12 cellular contexts compared by ENCODE assay signal in the genomic region with DNA sequence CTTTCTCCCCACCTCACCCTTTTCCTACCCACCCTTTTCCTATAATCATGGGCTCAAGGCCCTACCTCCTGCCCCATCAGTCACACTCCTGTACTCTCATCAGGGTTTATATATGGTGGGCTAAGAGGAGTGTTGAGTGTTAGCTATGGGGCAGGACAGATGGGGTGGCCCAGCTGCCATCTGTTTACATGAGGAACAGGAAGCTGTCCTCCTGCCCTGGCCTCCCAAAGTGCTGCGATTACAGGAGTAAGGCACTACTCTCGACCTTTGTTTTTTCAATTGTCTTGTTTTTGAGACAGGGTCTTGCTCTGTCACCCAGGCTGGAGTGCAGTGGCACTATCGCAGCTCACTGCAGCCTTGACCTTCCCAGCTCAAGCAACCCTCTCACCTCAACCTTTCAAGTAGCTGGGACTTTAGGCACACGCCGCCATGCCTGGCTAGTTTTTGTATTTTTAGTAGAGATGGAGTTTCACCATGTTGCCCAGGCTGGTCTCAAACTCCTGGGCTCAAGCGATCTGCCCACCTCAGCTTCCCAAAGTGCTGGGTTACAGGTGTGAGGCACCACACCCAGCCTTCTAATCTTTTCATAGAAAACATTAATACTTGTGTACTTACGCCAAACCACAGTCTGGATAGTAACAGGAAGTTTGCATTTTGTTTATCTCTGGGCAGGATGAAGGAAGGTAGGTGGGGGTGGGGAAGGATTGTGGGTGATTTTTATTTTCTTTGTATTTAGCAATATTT. TPM values are rescaled to one million over a fixed set of nuclear protein-coding genes. Genes with fewer than 3 reads are reported as not detected.
DNase-seq lines count a peak whose midpoint lies in the region; ATAC-seq and TF ChIP-seq lines count a peak whose summit lies in the region.
"Had no signal": no experiment of that assay in that cellular context is flagged by ENCODE, and none has a peak within 500 bp of the region (broad histone marks: within the 10 kb centered on the region; RNA-seq: fewer than 3 reads in every experiment).

No MANE protein-coding gene starts in this region.

- peak overlapping the region; percentile 89 for H3K27ac ChIP-seq in CD4-positive, CD25-positive, alpha-beta regulatory T cell (ENCODE audit: insufficient read depth, low read length, poor library complexity, severe bottlenecking)
- no peak overlapping the region for H3K27ac ChIP-seq in GM23248
- peak overlapping the region; percentile 82 for H3K27ac ChIP-seq in muscle layer of duodenum (ENCODE audit: low read length)
- no peak overlapping the region for H3K27ac ChIP-seq in uterus

- peaks cover 63% of the 10 kb centered on the region for H3K4me1 ChIP-seq in CD4-positive, CD25-positive, alpha-beta regulatory T cell (ENCODE audit: control insufficient read depth, insufficient read depth, low read length, poor library complexity, severe bottlenecking)
- H3K4me1 ChIP-seq in GM23248 (ENCODE audit: insufficient read depth) (no peaks in the 10 kb centered on the region), muscle layer of duodenum (ENCODE audit: control insufficient read depth in 1 of 2, insufficient read depth in 2 of 2, low read length in 2 of 2) (peaks cover 14 to 41% of the 10 kb centered on the region in 2 donors), uterus (peaks cover 0 to 24% of the 10 kb centered on the region in 2 donors)

- H3K9me3 Mint-ChIP-seq in CD4-positive, CD25-positive, alpha-beta regulatory T cell = no peaks in the 10 kb centered on the region
- H3K9me3 Mint-ChIP-seq in activated T-helper 1 cell treated with anti-CD3 and anti-CD28 coated beads, Interleukin-12 subunit alpha, Interleukin-12 subunit beta, Interleukin-2, Interleukin-4 antibody, amounts not matched to agents 30 ng/mL and 10 ng/mL and 1 ng/mL, durations not matched to agents 14 hours and 24 hours and 36 hours = no peaks in the 10 kb centered on the region

- ATAC-seq in CD4-positive, CD25-positive, alpha-beta regulatory T cell (ENCODE audit: low read depth in 2 of 2) = no peak
- no peak for ATAC-seq in GM21576 (IDR thresholded peaks at IDR 0.05; ENCODE audit: unreplicated experiment)

- no peak overlapping the region for H3K9ac ChIP-seq in GM23248

- 85 to 86% methylated on average over 7 of the region's 7 CpGs for WGBS in GM23248 (ENCODE audit: low coverage in 1 of 2, low lambda C conversion rate in 2 of 2, missing lambda C conversion rate in 2 of 2), 2 experiments

- H3K4me3 ChIP-seq in CD4-positive, CD25-positive, alpha-beta regulatory T cell (ENCODE audit: low read depth, low read length) = peak overlapping the region; percentile 77
- H3K4me3 ChIP-seq in GM23248 = 0 out of 2 replicates have a peak overlapping the region, but pooled peaks have one; percentile 97
- H3K4me3 ChIP-seq in muscle layer of duodenum (ENCODE audit: low read depth in 1 of 2, low read length in 2 of 2) = no peak overlapping the region
- no peak overlapping the region for H3K4me3 ChIP-seq in uterus

- in situ Hi-C loops in GM23248 (cut with MboI) = loop anchor here (25.0 kb wide), 1 partner anchor 196 kb away; a partner anchor contains a TSS

- H3K79me2 ChIP-seq in GM23248 (ENCODE audit: insufficient read depth) = 0 out of 2 replicates have a peak, but pooled peaks cover 4% of the 10 kb centered on the region

- peaks cover 3% of the 10 kb centered on the region for H3K27me3 ChIP-seq in CD4-positive, CD25-positive, alpha-beta regulatory T cell (ENCODE audit: control insufficient read depth, insufficient read depth, low read length)
- H3K27me3 ChIP-seq in GM23248 (replicated peaks; ENCODE audit: insufficient read depth) = no peaks in the 10 kb centered on the region
- no peaks in the 10 kb centered on the region for H3K27me3 ChIP-seq in muscle layer of duodenum (ENCODE audit: low read depth, low read length)
- H3K27me3 ChIP-seq in uterus = no peaks in the 10 kb centered on the region
- H3K27me3 ChIP-seq: MG63 had no signal

- no peak for TF ChIP-seq POLR2A in uterus (IDR thresholded peaks at IDR 0.05)

- no peaks in the 10 kb centered on the region for H3K9me3 ChIP-seq in CD4-positive, CD25-positive, alpha-beta regulatory T cell (ENCODE audit: control insufficient read depth in 2 of 2, low read length in 2 of 2)
- H3K9me3 ChIP-seq in GM23248 (ENCODE audit: low read depth) = no peaks in the 10 kb centered on the region
- H3K9me3 ChIP-seq in muscle layer of duodenum (ENCODE audit: control insufficient read depth in 1 of 2, low read length in 2 of 2) = no peaks in the 10 kb centered on the region
- no peaks in the 10 kb centered on the region for H3K9me3 ChIP-seq in uterus
- H3K9me3 ChIP-seq: MG63, thoracic aorta had no signal

- peaks cover 21% of the 10 kb centered on the region for H3K27me3 Mint-ChIP-seq in CD4-positive, CD25-positive, alpha-beta regulatory T cell
- peaks cover 2% of the 10 kb centered on the region for H3K27me3 Mint-ChIP-seq in activated T-helper 1 cell treated with anti-CD3 and anti-CD28 coated beads, Interleukin-12 subunit alpha, Interleukin-12 subunit beta, Interleukin-2, Interleukin-4 antibody, amounts not matched to agents 30 ng/mL and 10 ng/mL and 1 ng/mL, durations not matched to agents 14 hours and 24 hours and 36 hours (ENCODE audit: insufficient read depth)

- intact Hi-C loops in activated T-helper 1 cell treated with anti-CD3 and anti-CD28 coated beads, Interleukin-12 subunit alpha, Interleukin-12 subunit beta, Interleukin-2, Interleukin-4 antibody, amounts not matched to agents 30 ng/mL and 10 ng/mL and 1 ng/mL, durations not matched to agents 14 hours and 24 hours and 36 hours (cut with micrococcal nuclease) = loop anchor here (2.0 to 5.0 kb wide), 2 partner anchors 155 to 281 kb away; no protein-coding TSS in a partner anchor
- intact Hi-C loops in uterus (cut with DNase I; ENCODE audit: low total_unique reads) = loop anchor here (5.0 kb wide), 1 partner anchor 181 kb away; no protein-coding TSS in a partner anchor

- no peaks in the 10 kb centered on the region for H3K9me2 ChIP-seq in GM23248 (ENCODE audit: insufficient read depth)

- H2AFZ ChIP-seq in GM23248 = no peak overlapping the region

- TF ChIP-seq CTCF in uterus (IDR thresholded peaks at IDR 0.05) = no peak

- peak in 1 of 3 donors; percentile 73 for DNase-seq in CD4-positive, CD25-positive, alpha-beta regulatory T cell
- DNase-seq in GM23248 = no peak
- no peak for DNase-seq in activated T-helper 1 cell treated with anti-CD3 and anti-CD28 coated beads, Interleukin-12 subunit alpha, Interleukin-12 subunit beta, Interleukin-2, Interleukin-4 antibody, amounts not matched to agents 30 ng/mL and 10 ng/mL and 1 ng/mL, durations not matched to agents 14 hours and 24 hours and 36 hours (ENCODE audit: low spot score)
- no peak for DNase-seq in uterus
- no peak for DNase-seq in T1000 (lab: John Stamatoyannopoulos, UW)
- no peak for DNase-seq in globus pallidus (ENCODE audit: low spot score)
- DNase-seq: activated gamma-delta T cell, NCI-H774 had no signal

- no peaks in the 10 kb centered on the region for H3K36me3 ChIP-seq in CD4-positive, CD25-positive, alpha-beta regulatory T cell (ENCODE audit: control insufficient read depth, insufficient read depth, low read length)
- H3K36me3 ChIP-seq in GM23248 (ENCODE audit: low read depth) (no peaks in the 10 kb centered on the region), muscle layer of duodenum (ENCODE audit: control insufficient read depth in 1 of 2, insufficient read depth in 2 of 2, low read length in 2 of 2) (no peaks in the 10 kb centered on the region), uterus (no peaks in the 10 kb centered on the region)
- H3K36me3 ChIP-seq: MG63, thoracic aorta had no signal

- no peaks in the 10 kb centered on the region for H4K20me1 ChIP-seq in GM23248 (ENCODE audit: insufficient read depth)

- no peaks in the 10 kb centered on the region for H3K36me3 Mint-ChIP-seq in CD4-positive, CD25-positive, alpha-beta regulatory T cell
- peaks cover 6% of the 10 kb centered on the region for H3K36me3 Mint-ChIP-seq in activated T-helper 1 cell treated with anti-CD3 and anti-CD28 coated beads, Interleukin-12 subunit alpha, Interleukin-12 subunit beta, Interleukin-2, Interleukin-4 antibody, amounts not matched to agents 30 ng/mL and 10 ng/mL and 1 ng/mL, durations not matched to agents 14 hours and 24 hours and 36 hours (ENCODE audit: low read depth)

- H3F3A ChIP-seq in GM23248 (ENCODE audit: insufficient read depth) = peaks cover 7% of the 10 kb centered on the region; the same call in 1 of the 2 replicates

- H3K4me3 Mint-ChIP-seq in CD4-positive, CD25-positive, alpha-beta regulatory T cell = peak overlapping the region; percentile 89 to 98 (median 95)
- peak overlapping the region; percentile 91 for H3K4me3 Mint-ChIP-seq in activated T-helper 1 cell treated with anti-CD3 and anti-CD28 coated beads, Interleukin-12 subunit alpha, Interleukin-12 subunit beta, Interleukin-2, Interleukin-4 antibody, amounts not matched to agents 30 ng/mL and 10 ng/mL and 1 ng/mL, durations not matched to agents 14 hours and 24 hours and 36 hours

- peak overlapping the region; percentile 79 to 96 (median 96) for H3K27ac Mint-ChIP-seq in CD4-positive, CD25-positive, alpha-beta regulatory T cell
- peak overlapping the region; percentile 92 for H3K27ac Mint-ChIP-seq in activated T-helper 1 cell treated with anti-CD3 and anti-CD28 coated beads, Interleukin-12 subunit alpha, Interleukin-12 subunit beta, Interleukin-2, Interleukin-4 antibody, amounts not matched to agents 30 ng/mL and 10 ng/mL and 1 ng/mL, durations not matched to agents 14 hours and 24 hours and 36 hours

- no peak overlapping the region for H3K4me2 ChIP-seq in GM23248 (ENCODE audit: unreplicated experiment)

- peaks cover 10 to 71% (median 38%) of the 10 kb centered on the region in 4 donors for H3K4me1 Mint-ChIP-seq in CD4-positive, CD25-positive, alpha-beta regulatory T cell
- H3K4me1 Mint-ChIP-seq in activated T-helper 1 cell treated with anti-CD3 and anti-CD28 coated beads, Interleukin-12 subunit alpha, Interleukin-12 subunit beta, Interleukin-2, Interleukin-4 antibody, amounts not matched to agents 30 ng/mL and 10 ng/mL and 1 ng/mL, durations not matched to agents 14 hours and 24 hours and 36 hours (ENCODE audit: low read depth) = peaks cover 56% of the 10 kb centered on the region

RNA-seq across cellular contexts. Expression of a gene that starts 1.6 kb away (rescaled TPM):
- 50.3 TPM for total RNA-seq in CD4-positive, CD25-positive, alpha-beta regulatory T cell
- 10 to 100 TPM; 66.4 to 92.4 (median 88.1) TPM for polyA plus RNA-seq in CD4-positive, CD25-positive, alpha-beta regulatory T cell
- 44.6 and 46.2 TPM in 2 replicates for total RNA-seq in GM23248 (2014; rRNA removed; shearing (Covaris generic))
- 25.9 and 28.1 TPM in 2 replicates for polyA plus RNA-seq in GM23248 (2016; fragmentation: Nextera tagmentation; extraction: Ambion mirVana)
- total RNA-seq in activated T-helper 1 cell treated with anti-CD3 and anti-CD28 coated beads, Interleukin-12 subunit alpha, Interleukin-12 subunit beta, Interleukin-2, Interleukin-4 antibody, amounts not matched to agents 30 ng/mL and 10 ng/mL and 1 ng/mL, durations not matched to agents 14 hours and 24 hours and 36 hours = 29.0 TPM in 2 replicates
- total RNA-seq in uterus = 10 to 100 TPM in 2 of 4 donors, 1 to 10 TPM in 2; 2.6 to 21.0 (median 10.6) TPM

RNA-seq across cellular contexts. Expression of a gene that starts 1.7 kb away (rescaled TPM):
- total RNA-seq in CD4-positive, CD25-positive, alpha-beta regulatory T cell = 16.6 TPM
- polyA plus RNA-seq in CD4-positive, CD25-positive, alpha-beta regulatory T cell = 1 to 10 TPM; 2.5 to 6.6 (median 4.0) TPM
- total RNA-seq in GM23248 (2014; rRNA removed; shearing (Covaris generic)) = 22.5 and 24.0 TPM in 2 replicates
- 9.8 and 10.3 TPM in 2 replicates for polyA plus RNA-seq in GM23248 (2016; fragmentation: Nextera tagmentation; extraction: Ambion mirVana)
- 19.3 and 22.4 TPM in 2 replicates for total RNA-seq in activated T-helper 1 cell treated with anti-CD3 and anti-CD28 coated beads, Interleukin-12 subunit alpha, Interleukin-12 subunit beta, Interleukin-2, Interleukin-4 antibody, amounts not matched to agents 30 ng/mL and 10 ng/mL and 1 ng/mL, durations not matched to agents 14 hours and 24 hours and 36 hours
- total RNA-seq in uterus = 10 to 100 TPM in 2 of 4 donors, 1 to 10 TPM in 1, not detected in 1; 2.6 to 47.4 (median 14.1) TPM

RNA-seq across cellular contexts. Expression of a gene that starts 6.5 kb away (rescaled TPM):
- 34.4 TPM for total RNA-seq in CD4-positive, CD25-positive, alpha-beta regulatory T cell
- not detected for polyA plus RNA-seq in CD4-positive, CD25-positive, alpha-beta regulatory T cell
- 6.4 and 10.8 TPM in 2 replicates for total RNA-seq in GM23248 (2014; rRNA removed; shearing (Covaris generic))
- polyA plus RNA-seq in GM23248 (2016; fragmentation: Nextera tagmentation; extraction: Ambion mirVana) = 1.8 and 3.0 TPM in 2 replicates
- 30.3 and 36.8 TPM in 2 replicates for total RNA-seq in activated T-helper 1 cell treated with anti-CD3 and anti-CD28 coated beads, Interleukin-12 subunit alpha, Interleukin-12 subunit beta, Interleukin-2, Interleukin-4 antibody, amounts not matched to agents 30 ng/mL and 10 ng/mL and 1 ng/mL, durations not matched to agents 14 hours and 24 hours and 36 hours
- 10 to 100 TPM in 3 of 4 donors, not detected in 1; 11.3 to 51.9 (median 42.3) TPM for total RNA-seq in uterus

RNA-seq across cellular contexts. Expression of a gene that starts 7.3 kb away (rescaled TPM):
- 3.4 TPM for total RNA-seq in CD4-positive, CD25-positive, alpha-beta regulatory T cell
- 1 to 10 TPM in 3 of 4 donors, under 1 TPM in 1; 0.44 to 1.3 (median 1.2) TPM for polyA plus RNA-seq in CD4-positive, CD25-positive, alpha-beta regulatory T cell
- total RNA-seq in GM23248 (2014; rRNA removed; shearing (Covaris generic)) = 73.2 and 88.0 TPM in 2 replicates
- 24.3 and 24.8 TPM in 2 replicates for polyA plus RNA-seq in GM23248 (2016; fragmentation: Nextera tagmentation; extraction: Ambion mirVana)
- total RNA-seq in activated T-helper 1 cell treated with anti-CD3 and anti-CD28 coated beads, Interleukin-12 subunit alpha, Interleukin-12 subunit beta, Interleukin-2, Interleukin-4 antibody, amounts not matched to agents 30 ng/mL and 10 ng/mL and 1 ng/mL, durations not matched to agents 14 hours and 24 hours and 36 hours = 6.2 TPM in 2 replicates
- total RNA-seq in uterus = 10 to 100 TPM in 3 of 4 donors, 1 to 10 TPM in 1; 2.4 to 40.1 (median 15.1) TPM

RNA-seq across cellular contexts. Expression of a gene that starts 12.3 kb away (rescaled TPM):
- 2.3 TPM for total RNA-seq in CD4-positive, CD25-positive, alpha-beta regulatory T cell
- polyA plus RNA-seq in CD4-positive, CD25-positive, alpha-beta regulatory T cell = not detected
- 31.0 and 51.1 TPM in 2 replicates for total RNA-seq in GM23248 (2014; rRNA removed; shearing (Covaris generic))
- 20.3 TPM in 2 replicates for polyA plus RNA-seq in GM23248 (2016; fragmentation: Nextera tagmentation; extraction: Ambion mirVana)
- total RNA-seq in activated T-helper 1 cell treated with anti-CD3 and anti-CD28 coated beads, Interleukin-12 subunit alpha, Interleukin-12 subunit beta, Interleukin-2, Interleukin-4 antibody, amounts not matched to agents 30 ng/mL and 10 ng/mL and 1 ng/mL, durations not matched to agents 14 hours and 24 hours and 36 hours = 19.0 and 22.9 TPM in 2 replicates
- 10 to 100 TPM in 2 of 4 donors, 1 to 10 TPM in 2; 3.3 to 29.7 (median 17.0) TPM for total RNA-seq in uterus

Comparison
In these comparisons a context has a peak if more than half of its experiments do, and no peak if none do; other contexts are left out.
1. H3K27ac ChIP-seq: peak in CD4-positive, CD25-positive, alpha-beta regulatory T cell (single experiment) and muscle layer of duodenum (single experiment); none in GM23248 (single experiment) and uterus (0 of 2).
2. H3K4me3 ChIP-seq: peak in CD4-positive, CD25-positive, alpha-beta regulatory T cell (single experiment) and GM23248 (single experiment); none in muscle layer of duodenum (0 of 2) and uterus (0 of 2).